In the genomic region with DNA sequence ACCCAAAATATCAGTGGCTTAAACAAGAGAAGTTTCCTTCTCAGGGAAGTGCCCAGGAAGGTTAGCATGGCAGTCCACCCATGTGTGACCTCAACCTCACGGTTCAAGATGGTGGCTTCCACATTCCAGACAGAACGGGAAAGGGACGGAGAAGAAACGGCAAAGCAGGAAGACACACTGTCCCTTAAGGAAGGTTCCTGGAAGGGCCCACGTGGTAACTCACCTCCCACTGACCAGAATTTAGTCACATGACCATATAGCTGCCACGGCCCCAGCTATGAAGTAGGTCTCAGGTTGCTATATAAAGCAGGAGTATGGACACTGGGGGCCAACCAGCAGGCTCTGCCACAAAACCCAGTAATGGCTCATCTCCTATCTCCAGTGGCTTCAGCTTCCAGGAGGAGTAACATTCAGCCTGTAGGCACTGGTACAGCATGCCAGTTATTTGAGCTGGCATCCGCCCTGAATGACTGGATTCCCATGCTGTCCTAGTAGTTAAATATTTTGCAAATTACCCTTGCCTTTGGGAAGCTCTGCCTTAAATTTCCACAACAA, we compare ENCODE assay signal across 9 cellular contexts.
A peak's percentile ranks its signal among the peaks of the same experiment; 100 is the strongest.
DNase-seq lines count a peak whose midpoint lies in the region; ATAC-seq and TF ChIP-seq lines count a peak whose summit lies in the region.
"Had no signal": no experiment of that assay in that cellular context is flagged by ENCODE, and none has a peak within 500 bp of the region (broad histone marks: within the 10 kb centered on the region; RNA-seq: fewer than 3 reads in every experiment).

No MANE protein-coding gene starts in this region.

- no peaks in the 10 kb centered on the region for H3K9me3 Mint-ChIP-seq in activated CD4-positive, alpha-beta T cell treated with anti-CD3 and anti-CD28 coated beads for 36 hours (ENCODE audit: low read depth)
- H3K9me3 Mint-ChIP-seq in activated naive CD4-positive, alpha-beta T cell treated with anti-CD3 and anti-CD28 coated beads, Interleukin-2, amount 50 U/mL, for 72 hours: peaks cover 3% of the 10 kb centered on the region in 2 donors
- no peaks in the 10 kb centered on the region for H3K9me3 Mint-ChIP-seq in endothelial cell (ENCODE audit: unreplicated experiment)

- H3K27me3 Mint-ChIP-seq in activated CD4-positive, alpha-beta T cell treated with anti-CD3 and anti-CD28 coated beads for 36 hours: no peaks in the 10 kb centered on the region
- no peaks in the 10 kb centered on the region for H3K27me3 Mint-ChIP-seq in endothelial cell (ENCODE audit: unreplicated experiment)

- intact Hi-C loops in activated CD4-positive, alpha-beta T cell treated with anti-CD3 and anti-CD28 coated beads for 36 hours (cut with DNase I, micrococcal nuclease): loop anchor here in 1 of 2 experiments (5.0 kb wide), 2 partner anchors 95 to 735 kb away; no protein-coding TSS in a partner anchor
- intact Hi-C loops in right cardiac atrium (cut with DNase I): loop anchor here in 1 of 4 donors (10.0 kb wide), 1 partner anchor 118 kb away; no protein-coding TSS in a partner anchor

- H3K4me1 Mint-ChIP-seq in activated CD4-positive, alpha-beta T cell treated with anti-CD3 and anti-CD28 coated beads for 36 hours: peaks cover 90% of the 10 kb centered on the region
- peaks cover under 1% of the 10 kb centered on the region for H3K4me1 Mint-ChIP-seq in endothelial cell (ENCODE audit: unreplicated experiment)

- no peak overlapping the region for H3K4me3 ChIP-seq in right cardiac atrium (ENCODE audit: low read length)

- WGBS in right cardiac atrium: 87% methylated on average over 7 of the region's 7 CpGs

- TF ChIP-seq CTCF in GM10266 (IDR thresholded peaks at IDR 0.05; ENCODE audit: control insufficient read depth, insufficient read depth, low read depth, missing control alignments) (no peak), endothelial cell (IDR thresholded peaks at IDR 0.05; ENCODE audit: unreplicated experiment) (no peak)

- no peak for DNase-seq in activated CD4-positive, alpha-beta T cell treated with anti-CD3 and anti-CD28 coated beads for 36 hours
- no peak for DNase-seq in activated CD4-positive, alpha-beta T cell treated with anti-CD3 and anti-CD28 coated beads for 4 hours
- no peak for DNase-seq in activated naive CD4-positive, alpha-beta T cell treated with anti-CD3 and anti-CD28 coated beads, Interleukin-2, amount 50 U/mL, for 72 hours (ENCODE audit: low spot score in 2 of 2)
- DNase-seq in right cardiac atrium (peak in 1 of 3 donors; percentile 37), G401 (ENCODE audit: low spot score) (no peak), GM10266 (ENCODE audit: extremely low spot score) (no peak), endothelial cell (ENCODE audit: low spot score) (no peak)
- DNase-seq: NCI-H2081 had no signal

- H3K27ac ChIP-seq in right cardiac atrium (ENCODE audit: low read length) (peak overlapping the region; percentile 38), temporal lobe (ENCODE audit: low read depth, low read length) (peak overlapping the region; percentile 42)

- no peaks in the 10 kb centered on the region for H3K27me3 ChIP-seq in right cardiac atrium (ENCODE audit: control insufficient read depth, insufficient read depth)

- in situ Hi-C loops in G401 (cut with HindIII; ENCODE audit: low sequenced_read_pairs): no loop called here

- ATAC-seq in activated CD4-positive, alpha-beta T cell treated with anti-CD3 and anti-CD28 coated beads for 36 hours: no peak
- ATAC-seq in activated naive CD4-positive, alpha-beta T cell treated with anti-CD3 and anti-CD28 coated beads, Interleukin-2, amount 50 U/mL, for 72 hours: no peak
- peak in 1 of 2 donors; percentile 7 for ATAC-seq in right cardiac atrium

- peaks cover 10% of the 10 kb centered on the region for H3K36me3 Mint-ChIP-seq in activated CD4-positive, alpha-beta T cell treated with anti-CD3 and anti-CD28 coated beads for 36 hours (ENCODE audit: low read depth)
- peaks cover 0 to 10% of the 10 kb centered on the region in 2 donors for H3K36me3 Mint-ChIP-seq in activated naive CD4-positive, alpha-beta T cell treated with anti-CD3 and anti-CD28 coated beads, Interleukin-2, amount 50 U/mL, for 72 hours
- no peaks in the 10 kb centered on the region for H3K36me3 Mint-ChIP-seq in endothelial cell (ENCODE audit: low read depth, unreplicated experiment)

- CTCF ChIA-PET in activated CD4-positive, alpha-beta T cell treated with anti-CD3 and anti-CD28 coated beads for 36 hours (lab: Charles Lee): interaction anchor here (0.9 to 2.8 kb wide), 9 partner anchors 14 to 115 kb away, joined by 3 to 16 read pairs (median 4); no protein-coding TSS in a partner anchor

- H3K4me1 ChIP-seq in right cardiac atrium (ENCODE audit: control insufficient read depth, insufficient read depth, low read length): peaks cover 27% of the 10 kb centered on the region

- POLR2A ChIA-PET in activated CD4-positive, alpha-beta T cell treated with anti-CD3 and anti-CD28 coated beads for 36 hours (lab: Charles Lee): interaction anchor here (0.6 to 2.2 kb wide), 7 partner anchors 9 to 534 kb away, joined by 3 to 15 read pairs (median 3); no protein-coding TSS in a partner anchor

- H3K4me3 Mint-ChIP-seq in activated CD4-positive, alpha-beta T cell treated with anti-CD3 and anti-CD28 coated beads for 36 hours: peak overlapping the region; percentile 56
- H3K4me3 Mint-ChIP-seq in endothelial cell (ENCODE audit: unreplicated experiment): no peak overlapping the region

- H3K27ac Mint-ChIP-seq in activated CD4-positive, alpha-beta T cell treated with anti-CD3 and anti-CD28 coated beads for 36 hours: peak overlapping the region; percentile 96
- peak overlapping the region; percentile 97 to 99 for H3K27ac Mint-ChIP-seq in activated naive CD4-positive, alpha-beta T cell treated with anti-CD3 and anti-CD28 coated beads, Interleukin-2, amount 50 U/mL, for 72 hours
- no peak overlapping the region for H3K27ac Mint-ChIP-seq in endothelial cell (ENCODE audit: unreplicated experiment)

- H3K9me3 ChIP-seq in right cardiac atrium (ENCODE audit: control insufficient read depth, low read length): no peaks in the 10 kb centered on the region
